ENCODE assay signal across 8 cellular contexts in genomic region chr22:23541849-23542281, GRCh38. TPM values are rescaled to one million over a fixed set of nuclear protein-coding genes. Genes with fewer than 3 reads are reported as not detected.
DNase-seq lines count a peak whose midpoint lies in the region; ATAC-seq, FAIRE-seq and TF ChIP-seq lines count a peak whose summit lies in the region.
"Not testable (repeated sequence)": the region's sequence is repeated elsewhere in the genome, so short reads cannot be mapped to it uniquely, and the experiment has no call there.
"Had no signal": no experiment of that assay in that cellular context is flagged by ENCODE, and none has a peak within 500 bp of the region (broad histone marks: within the 10 kb centered on the region; RNA-seq: fewer than 3 reads in every experiment).

No MANE protein-coding gene starts in this region.

- H3K4me2 ChIP-seq in DND-41 (ENCODE audit: insufficient read depth, low read length); PC-9; endothelial cell of umbilical vein (ENCODE audit: insufficient read depth, low read length): not testable (repeated sequence)

- peak; percentile 62 for TF ChIP-seq RAD21 in Ishikawa (IDR thresholded peaks at IDR 0.05; ENCODE audit: low read depth)

- not testable (repeated sequence) for H3K27ac ChIP-seq in DND-41 (ENCODE audit: low read length); PC-9; endothelial cell of umbilical vein (ENCODE audit: insufficient read depth, low read depth, low read length)

- not testable (repeated sequence) for H3K27me3 Mint-ChIP-seq in progenitor cell of endocrine pancreas

- not testable (repeated sequence) for H3K36me3 ChIP-seq in DND-41 (ENCODE audit: insufficient read depth, low read length); PC-9 (ENCODE audit: low read depth); adipocyte (ENCODE audit: control insufficient read depth, insufficient read depth, low read length, severe bottlenecking); endothelial cell of umbilical vein (ENCODE audit: control insufficient read depth in 2 of 2, extremely low read depth in 1 of 2, insufficient read depth in 2 of 2, low read length in 2 of 2)

- not testable (repeated sequence) for H3K9me1 ChIP-seq in endothelial cell of umbilical vein (replicated peaks; ENCODE audit: control insufficient read depth, extremely low read depth, insufficient read depth, low read length)

- peak; percentile 63 for TF ChIP-seq CTCF in DND-41 (IDR thresholded peaks at IDR 0.05; ENCODE audit: borderline replicate concordance, extremely low read depth, low read length, poor library complexity, severe bottlenecking)
- TF ChIP-seq CTCF in PC-9 (conservative IDR thresholded peaks at IDR 0.05) = peak; percentile 87
- peak; percentile 29 to 47 for TF ChIP-seq CTCF in endothelial cell of umbilical vein (IDR thresholded peaks at IDR 0.05; ENCODE audit: extremely low read depth in 1 of 2, insufficient read depth in 1 of 2, low read depth in 1 of 2, low read length in 2 of 2)
- TF ChIP-seq CTCF in progenitor cell of endocrine pancreas (IDR thresholded peaks at IDR 0.05; ENCODE audit: unreplicated experiment) = peak; percentile 65

- dilution Hi-C loops in endothelial cell of umbilical vein (cut with MboI; ENCODE audit: extremely low pct_ligation_motif_present, low sequenced_read_pairs) = not testable (repeated sequence)

- H3K9me2 ChIP-seq in PC-9 (ENCODE audit: insufficient read depth) = not testable (repeated sequence)

- H3K4me1 Mint-ChIP-seq in progenitor cell of endocrine pancreas (ENCODE audit: low read depth) = peaks cover 42% of the 10 kb centered on the region

- ATAC-seq in DND-41 (ENCODE audit: insufficient read depth, low read depth) = not testable (repeated sequence)

- H3K9me3 Mint-ChIP-seq in progenitor cell of endocrine pancreas (ENCODE audit: low read depth) = not testable (repeated sequence)

- H3K9ac ChIP-seq in DND-41 (ENCODE audit: low read depth, low read length); adipocyte (ENCODE audit: low read length); endothelial cell of umbilical vein (replicated peaks; ENCODE audit: extremely low read depth, insufficient read depth, low read length): not testable (repeated sequence)

- TF ChIP-seq EP300 in Ishikawa (IDR thresholded peaks at IDR 0.05; ENCODE audit: borderline replicate concordance) = not testable (repeated sequence)

- POLR2A ChIA-PET in PC-9 (lab: Charles Lee; ENCODE audit: unreplicated experiment); endothelial cell of umbilical vein (lab: Charles Lee): not testable (repeated sequence)

- H3K4me1 ChIP-seq in DND-41 (ENCODE audit: insufficient read depth, low read length) = peaks cover 35% of the 10 kb centered on the region
- H3K4me1 ChIP-seq in PC-9 (replicated peaks; ENCODE audit: insufficient read depth); adipocyte (ENCODE audit: control insufficient read depth, insufficient read depth, low read length); endothelial cell of umbilical vein (ENCODE audit: control insufficient read depth, extremely low read depth, insufficient read depth, low read length): not testable (repeated sequence)

- peaks cover 13% of the 10 kb centered on the region for H3K36me3 Mint-ChIP-seq in progenitor cell of endocrine pancreas (ENCODE audit: insufficient read depth)

- H3K9me3 ChIP-seq in DND-41 (ENCODE audit: insufficient read depth, low read length, severe bottlenecking); PC-9 (ENCODE audit: insufficient read depth, low read depth); adipocyte (ENCODE audit: control insufficient read depth, low read length); endothelial cell of umbilical vein (replicated peaks; ENCODE audit: control insufficient read depth, insufficient read depth, low read length): not testable (repeated sequence)

- not testable (repeated sequence) for DNase-seq in DND-41; PC-9; progenitor cell of endocrine pancreas (ENCODE audit: low spot score, unreplicated experiment)
- DNase-seq in adipocyte (ENCODE audit: low read depth) (peak; percentile 66), endothelial cell of umbilical vein (ENCODE audit: low read depth, low spot score) (peak; percentile 23), left kidney (ENCODE audit: low read depth, low spot score) (peak; percentile 58)

- not testable (repeated sequence) for TF ChIP-seq POLR2A in endothelial cell of umbilical vein (IDR thresholded peaks at IDR 0.05; ENCODE audit: low read depth, low read length)

- not testable (repeated sequence) for H3F3A ChIP-seq in PC-9 (ENCODE audit: insufficient read depth, low read depth)

- intact Hi-C loops in PC-9 (cut with micrococcal nuclease; ENCODE audit: unreplicated experiment) = loop anchor here (5.0 kb wide), 1 partner anchor 305 kb away; no protein-coding TSS in a partner anchor
- intact Hi-C loops in endothelial cell of umbilical vein (cut with micrococcal nuclease) = loop anchor here (1.0 to 5.0 kb wide), 3 partner anchors 49 to 305 kb away; partner anchors contain the start of gene CHCHD10

- H3K4me3 ChIP-seq in DND-41 (ENCODE audit: low read depth in 1 of 2, low read length in 2 of 2); PC-9; adipocyte (ENCODE audit: low read length); endothelial cell of umbilical vein (replicated peaks in 1 of 3; ENCODE audit: insufficient read depth in 1 of 3, low read depth in 1 of 3, low read length in 3 of 3): not testable (repeated sequence)

- H3K27me3 ChIP-seq in DND-41 (ENCODE audit: insufficient read depth, low read length, poor library complexity); endothelial cell of umbilical vein (ENCODE audit: control insufficient read depth in 2 of 2, insufficient read depth in 2 of 2, low read length in 2 of 2): not testable (repeated sequence)
- H3K27me3 ChIP-seq in PC-9 (ENCODE audit: insufficient read depth, low read depth) (peaks cover 70% of the 10 kb centered on the region), adipocyte (replicated peaks; ENCODE audit: control insufficient read depth, insufficient read depth, low read length) (peaks cover 23% of the 10 kb centered on the region)

- CTCF ChIA-PET in PC-9 (lab: Charles Lee) = interaction anchor here (0.6 kb wide), 1 partner anchor 778 kb away, joined by 3 read pairs; no protein-coding TSS in a partner anchor
- CTCF ChIA-PET in endothelial cell of umbilical vein (lab: Charles Lee) = interaction anchor here (2.1 to 2.5 kb wide), 2 partner anchors 49 to 308 kb away, joined by 11 to 29 read pairs; no protein-coding TSS in a partner anchor

- peak; percentile 89 for FAIRE-seq in endothelial cell of umbilical vein (lab: Jason Lieb, UNC)

- not testable (repeated sequence) for H4K20me1 ChIP-seq in DND-41 (ENCODE audit: insufficient read depth, low read length); PC-9 (ENCODE audit: insufficient read depth); endothelial cell of umbilical vein (replicated peaks; ENCODE audit: control insufficient read depth, extremely low read depth, insufficient read depth, low read length)

- not testable (repeated sequence) for H3K4me3 Mint-ChIP-seq in progenitor cell of endocrine pancreas (ENCODE audit: low read depth)

- not testable (repeated sequence) for BruUV-seq in PC-9 (replicated peaks; lab: Mats Ljungman, UMichigan); endothelial cell of umbilical vein (replicated peaks; lab: Mats Ljungman, UMichigan)

- not testable (repeated sequence) for H2AFZ ChIP-seq in DND-41 (ENCODE audit: low read depth, low read length); PC-9; endothelial cell of umbilical vein (ENCODE audit: low read depth, low read length)

- not testable (repeated sequence) for H3K27ac Mint-ChIP-seq in progenitor cell of endocrine pancreas

- H3K79me2 ChIP-seq in DND-41 (ENCODE audit: insufficient read depth, low read length); PC-9 (ENCODE audit: low read depth); endothelial cell of umbilical vein (ENCODE audit: control insufficient read depth, insufficient read depth, low read length): not testable (repeated sequence)

RNA-seq across cellular contexts. Expression of gene IGLL1, which starts 38.2 kb away (rescaled TPM):
- total RNA-seq in PC-9 (2021) (not detected in 2 replicates), endothelial cell of umbilical vein (not detected in 2 replicates), progenitor cell of endocrine pancreas (not detected in 2 replicates)
- polyA plus RNA-seq in endothelial cell of umbilical vein = not detected in 2 replicates
- not detected in 2 replicates for polyA plus RNA-seq in endothelial cell of umbilical vein (2011; cell fraction: cytosol; rRNA removed)
- polyA plus RNA-seq in endothelial cell of umbilical vein (2011; cell fraction: nucleus; rRNA removed) = not detected in 2 replicates
- not detected in 2 replicates for polyA plus RNA-seq in endothelial cell of umbilical vein (2012)
- not detected in 2 replicates for polyA minus RNA-seq in endothelial cell of umbilical vein
- not detected for polyA minus RNA-seq in endothelial cell of umbilical vein (2011; cell fraction: cytosol; rRNA and poly(A)+ RNA removed)
- not detected in 2 replicates for polyA minus RNA-seq in endothelial cell of umbilical vein (2011; cell fraction: nucleus; rRNA and poly(A)+ RNA removed)
- total RNA-seq: T-helper 1 cell treated with Interleukin-12 subunit alpha and Interleukin-12 subunit beta and Interleukin-4 antibody, amounts not matched to agents 30 ng/mL and 1 ng/mL, for 36 hours had no signal
